ENCODE assay signal across 8 cellular contexts in the genomic region with DNA sequence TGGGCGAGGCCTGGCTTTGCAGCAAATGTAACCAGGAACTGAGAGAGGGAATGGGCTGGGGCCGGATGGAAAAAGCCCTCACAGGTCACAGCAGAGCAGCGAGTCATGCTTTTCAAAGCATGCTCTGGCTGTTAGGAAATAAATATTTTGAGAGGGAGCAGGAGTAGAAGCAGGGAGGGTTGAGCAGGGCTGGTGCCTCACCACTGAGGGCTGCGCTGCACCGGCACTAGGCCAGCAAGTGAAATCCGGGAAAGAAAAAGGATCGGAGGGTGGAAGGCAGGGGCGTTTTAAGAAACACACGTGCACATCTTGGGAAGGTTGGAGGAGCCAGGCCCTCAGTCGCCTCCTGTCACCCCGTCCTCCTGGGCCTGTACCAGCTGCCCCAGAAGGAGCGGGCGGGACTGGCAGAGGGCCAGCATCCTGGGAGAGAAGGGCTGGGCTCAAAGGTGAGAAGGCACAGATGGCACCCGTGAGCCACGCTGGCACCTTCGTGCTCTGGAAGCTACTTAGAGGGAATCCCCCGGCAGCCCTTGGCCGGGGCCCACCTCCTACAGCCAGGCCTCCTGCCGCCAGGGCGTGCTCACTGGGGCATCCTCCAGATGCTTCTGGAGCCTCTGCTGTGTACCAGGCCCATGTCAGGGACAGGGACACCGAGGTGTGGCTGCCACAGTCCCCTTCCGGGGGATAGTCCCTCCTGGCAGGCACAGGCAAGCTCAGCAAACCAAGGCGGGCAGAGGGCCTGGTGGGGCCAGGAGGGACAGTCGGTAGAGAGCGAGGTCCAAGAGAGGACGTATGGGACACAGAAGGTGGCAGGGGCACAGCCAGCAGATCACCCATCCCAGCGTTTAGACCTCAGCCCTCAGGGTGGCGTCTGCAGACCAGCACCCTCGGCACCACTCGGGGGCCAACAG.
DNase-seq lines count a peak whose midpoint lies in the region; ATAC-seq and TF ChIP-seq lines count a peak whose summit lies in the region.

No MANE protein-coding gene starts in this region.

- peaks cover 13 to 43% of the 10 kb centered on the region in 2 donors for H3K36me3 ChIP-seq in esophagus (ENCODE audit: control insufficient read depth in 2 of 2, insufficient read depth in 2 of 2, low read length in 1 of 2)
- H3K36me3 ChIP-seq in ovary = no peaks in the 10 kb centered on the region

- DNase-seq in DMS 273 (lab: John Stamatoyannopoulos, UW; ENCODE audit: unreplicated experiment) (peak; percentile 95), NCI-H226 (peak; percentile 28), ovary (peak; percentile 48 to 78 (median 70)), COLO668 (lab: John Stamatoyannopoulos, UW; ENCODE audit: unreplicated experiment) (no peak), amniotic stem cell (lab: John Stamatoyannopoulos, UW) (no peak)

- ATAC-seq in HG03196 (IDR thresholded peaks at IDR 0.05; ENCODE audit: unreplicated experiment) = no peak
- no peak for ATAC-seq in HG03139 (IDR thresholded peaks at IDR 0.05; ENCODE audit: unreplicated experiment)

- 49 to 53% methylated on average over 30 of the region's 30 CpGs for WGBS in esophagus, 2 donors
- 58 to 71% (median 61%) methylated on average over 30 of the region's 30 CpGs for WGBS in ovary, 3 donors

- no peak for TF ChIP-seq POLR2A in ovary (IDR thresholded peaks at IDR 0.05)

- TF ChIP-seq EP300 in ovary (IDR thresholded peaks at IDR 0.05) = no peak

- H3K27me3 ChIP-seq in esophagus (ENCODE audit: control insufficient read depth in 1 of 2, insufficient read depth in 2 of 2, low read length in 2 of 2) (no peaks in the 10 kb centered on the region), ovary (no peaks in the 10 kb centered on the region)

- H3K9me3 ChIP-seq in esophagus (ENCODE audit: control insufficient read depth in 2 of 2, insufficient read depth in 1 of 2, low read depth in 1 of 2, low read length in 1 of 2) = no peaks in the 10 kb centered on the region
- no peaks in the 10 kb centered on the region for H3K9me3 ChIP-seq in ovary

- no peak overlapping the region for H3K4me3 ChIP-seq in esophagus (ENCODE audit: low read depth in 1 of 2, low read length in 2 of 2)
- H3K4me3 ChIP-seq in ovary = no peak overlapping the region

- H3K27ac ChIP-seq in esophagus (ENCODE audit: low read depth in 2 of 2, low read length in 1 of 2) (peak overlapping the region; percentile 77 to 89), ovary (no peak overlapping the region)

- no peak for TF ChIP-seq CTCF in ovary (IDR thresholded peaks at IDR 0.05)

- peaks cover 4 to 21% of the 10 kb centered on the region in 2 donors for H3K4me1 ChIP-seq in esophagus (ENCODE audit: control insufficient read depth in 2 of 2, insufficient read depth in 2 of 2, low read length in 1 of 2)
- H3K4me1 ChIP-seq in ovary (ENCODE audit: insufficient read depth) = peaks cover 17% of the 10 kb centered on the region

- intact Hi-C loops in ovary (cut with DNase I) = loop anchor here in 1 of 4 donors (10.0 kb wide), 2 partner anchors 53 to 163 kb away; no protein-coding TSS in a partner anchor

Comparison
In these comparisons a context has a peak if more than half of its experiments do, and no peak if none do; other contexts are left out.
1. DNase-seq: peak in DMS 273 (single experiment), NCI-H226 (single experiment) and ovary (5 of 5); none in COLO668 (single experiment) and amniotic stem cell (single experiment).
2. H3K27ac ChIP-seq: peak in esophagus (2 of 2); none in ovary (0 of 2).